15 cellular contexts compared by ENCODE assay signal in the genomic region with DNA sequence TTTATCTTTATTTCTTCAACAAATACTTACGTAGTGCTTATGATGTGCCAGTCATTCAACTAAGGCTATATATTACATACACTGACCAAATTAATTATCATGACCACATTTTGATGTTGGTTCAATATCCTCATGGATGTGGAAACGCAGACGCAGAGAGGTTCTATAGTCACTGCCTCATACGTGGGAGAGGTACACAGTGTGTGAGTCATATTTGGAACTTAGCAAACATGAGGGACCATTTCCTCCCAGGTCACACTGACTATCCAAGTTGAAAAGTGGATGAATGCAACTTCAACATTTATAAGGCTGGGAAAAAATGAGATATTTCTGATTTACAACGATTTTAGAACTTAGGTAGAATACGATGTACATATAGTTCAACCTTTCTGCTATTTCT.
A peak's percentile ranks its signal among the peaks of the same experiment; 100 is the strongest.
DNase-seq lines count a peak whose midpoint lies in the region; ATAC-seq and TF ChIP-seq lines count a peak whose summit lies in the region.
"Had no signal": no experiment of that assay in that cellular context is flagged by ENCODE, and none has a peak within 500 bp of the region (broad histone marks: within the 10 kb centered on the region; RNA-seq: fewer than 3 reads in every experiment).

No MANE protein-coding gene starts in this region.

- WGBS in testis, 2 donors = 85 to 89% methylated on average over 6 of the region's 6 CpGs

- H3K36me3 Mint-ChIP-seq in MCF 10A (ENCODE audit: insufficient read depth, unreplicated experiment) = no peaks in the 10 kb centered on the region
- H3K36me3 Mint-ChIP-seq in natural killer cell = no peaks in the 10 kb centered on the region

- H3K9me3 Mint-ChIP-seq in MCF 10A (ENCODE audit: unreplicated experiment) (peaks cover 8% of the 10 kb centered on the region), natural killer cell (peaks cover 0 to 2% of the 10 kb centered on the region in 2 donors)
- H3K9me3 Mint-ChIP-seq: GM23338 had no signal

- POLR2A ChIA-PET in MCF 10A (lab: Yijun Ruan, JAX) = no interaction called here

- H3K4me3 Mint-ChIP-seq in MCF 10A (ENCODE audit: unreplicated experiment) = no peak overlapping the region
- no peak overlapping the region for H3K4me3 Mint-ChIP-seq in natural killer cell
- H3K4me3 Mint-ChIP-seq: GM23338 had no signal

- DNase-seq in MCF 10A (ENCODE audit: unreplicated experiment) (peak; percentile 32), breast epithelium (ENCODE audit: low spot score in 2 of 2) (no peak), NB4 (ENCODE audit: low read depth) (peak; percentile 33), epithelial cell of esophagus (ENCODE audit: low read depth) (peak; percentile 57), testis (no peak), SJCRH30 (no peak), natural killer cell (no peak)
- DNase-seq: 8988T, AML-193, DMS79, EL, H7, IMR-90 had no signal

- H3K27ac Mint-ChIP-seq in MCF 10A (ENCODE audit: low read depth, unreplicated experiment) (no peak overlapping the region), natural killer cell (no peak overlapping the region)
- H3K27ac Mint-ChIP-seq: GM23338 had no signal

- ATAC-seq in natural killer cell = no peak
- ATAC-seq: GM23338 had no signal

- intact Hi-C loops in MCF 10A (cut with micrococcal nuclease) (no loop called here), breast epithelium (cut with DNase I; ENCODE audit: low total_unique reads) (no loop called here), testis (cut with DNase I; ENCODE audit: low total_unique reads) (no loop called here), natural killer cell (cut with micrococcal nuclease) (no loop called here)

- H3K4me1 ChIP-seq in breast epithelium (no peaks in the 10 kb centered on the region), testis (no peaks in the 10 kb centered on the region), SJCRH30 (no peaks in the 10 kb centered on the region)
- H3K4me1 ChIP-seq: BLaER1 had no signal

- no peak for TF ChIP-seq CTCF in MCF 10A (IDR thresholded peaks at IDR 0.05; ENCODE audit: unreplicated experiment)
- no peak for TF ChIP-seq CTCF in breast epithelium (IDR thresholded peaks at IDR 0.05)
- no peak for TF ChIP-seq CTCF in NB4 (IDR thresholded peaks at IDR 0.05; ENCODE audit: low read depth, low read length)
- no peak for TF ChIP-seq CTCF in epithelial cell of esophagus (IDR thresholded peaks at IDR 0.05; ENCODE audit: insufficient read depth, low read depth, low read length, missing control alignments)
- no peak for TF ChIP-seq CTCF in testis (IDR thresholded peaks at IDR 0.05)
- TF ChIP-seq CTCF in natural killer cell (IDR thresholded peaks at IDR 0.05) = no peak

- TF ChIP-seq POLR2A in breast epithelium (IDR thresholded peaks at IDR 0.05) (no peak), NB4 (IDR thresholded peaks at IDR 0.05; ENCODE audit: extremely low read depth, insufficient read length) (no peak), testis (IDR thresholded peaks at IDR 0.05) (no peak)

- H3K9me3 ChIP-seq in breast epithelium (no peaks in the 10 kb centered on the region), testis (no peaks in the 10 kb centered on the region), SJCRH30 (replicated peaks) (peaks cover 6% of the 10 kb centered on the region)
- H3K9me3 ChIP-seq: BLaER1 had no signal

- H3K27me3 Mint-ChIP-seq in MCF 10A (ENCODE audit: insufficient read depth, unreplicated experiment) (no peaks in the 10 kb centered on the region), natural killer cell (ENCODE audit: low read depth in 2 of 2) (peaks cover 13 to 14% of the 10 kb centered on the region in 2 donors)

- H3K4me1 Mint-ChIP-seq in MCF 10A (ENCODE audit: insufficient read depth, unreplicated experiment) = no peaks in the 10 kb centered on the region
- no peaks in the 10 kb centered on the region for H3K4me1 Mint-ChIP-seq in natural killer cell
- H3K4me1 Mint-ChIP-seq: GM23338 had no signal

- no peak overlapping the region for H3K27ac ChIP-seq in breast epithelium
- H3K27ac ChIP-seq in testis = no peak overlapping the region
- no peak overlapping the region for H3K27ac ChIP-seq in SJCRH30
- H3K27ac ChIP-seq: BLaER1 had no signal

- H3K36me3 ChIP-seq in breast epithelium = no peaks in the 10 kb centered on the region
- H3K36me3 ChIP-seq in testis (ENCODE audit: low read depth, missing control alignments) = no peaks in the 10 kb centered on the region
- no peaks in the 10 kb centered on the region for H3K36me3 ChIP-seq in SJCRH30
- H3K36me3 ChIP-seq: BLaER1 had no signal

- H3K4me3 ChIP-seq in breast epithelium = no peak overlapping the region
- H3K4me3 ChIP-seq in NB4 (ENCODE audit: low read depth, low read length) = no peak overlapping the region
- H3K4me3 ChIP-seq in epithelial cell of esophagus (ENCODE audit: low read length) = no peak overlapping the region
- no peak overlapping the region for H3K4me3 ChIP-seq in testis
- no peak overlapping the region for H3K4me3 ChIP-seq in SJCRH30
- H3K4me3 ChIP-seq: BLaER1, GM23338 had no signal

- BruUV-seq in MCF 10A (replicated peaks; lab: Mats Ljungman, UMichigan) = no TSS peak

- no peaks in the 10 kb centered on the region for H3K27me3 ChIP-seq in breast epithelium
- H3K27me3 ChIP-seq in testis = no peaks in the 10 kb centered on the region
- no peaks in the 10 kb centered on the region for H3K27me3 ChIP-seq in SJCRH30
- H3K27me3 ChIP-seq: BLaER1 had no signal

- CTCF ChIA-PET in MCF 10A (lab: Yijun Ruan, JAX) = interaction anchor here (3.3 kb wide), 1 partner anchor 62 kb away, joined by 13 read pairs; no protein-coding TSS in a partner anchor

Comparison
In these comparisons a context has a peak if more than half of its experiments do, and no peak if none do; other contexts are left out.
1. DNase-seq: peak in MCF 10A (single experiment), NB4 (single experiment) and epithelial cell of esophagus (single experiment); none in breast epithelium (0 of 2), testis (single experiment), SJCRH30 (0 of 2) and natural killer cell (single experiment).